Comparison of ENCODE assay signal across 12 cellular contexts in genomic region chr11:121503056-121503455, GRCh38.
"Had no signal": no experiment of that assay in that cellular context is flagged by ENCODE, and none has a peak within 500 bp of the region (broad histone marks: within the 10 kb centered on the region; RNA-seq: fewer than 3 reads in every experiment).

No MANE protein-coding gene starts in this region.

- H3K27me3 ChIP-seq: gastrocnemius medialis, heart left ventricle had no signal

- H3K27ac ChIP-seq: gastrocnemius medialis, lower lobe of right lung had no signal

- H3K4me1 ChIP-seq: gastrocnemius medialis, lower lobe of right lung had no signal

- H3K4me3 ChIP-seq: gastrocnemius medialis, heart left ventricle, lower lobe of right lung had no signal

- H3K9me3 ChIP-seq: lower lobe of right lung had no signal

- H3K4me1 Mint-ChIP-seq: activated CD8-positive, alpha-beta memory T cell treated with anti-CD3 and anti-CD28 coated beads, Interleukin-2, amount 10 ng/mL, durations not matched to agents 7 days and 5 days had no signal

- H3K27ac Mint-ChIP-seq: activated CD8-positive, alpha-beta memory T cell treated with anti-CD3 and anti-CD28 coated beads, Interleukin-2, amount 10 ng/mL, durations not matched to agents 7 days and 5 days; activated T-cell treated with anti-CD3 and anti-CD28 coated beads, Interleukin-2, amount 50 U/mL, for 24 hours; T-helper 2 cell treated with Interferon-gamma antibody and Interleukin-4, amounts not matched to agents 5 μg/mL and 100 μg/mL, for 36 hours had no signal

- H3K36me3 ChIP-seq: gastrocnemius medialis had no signal

- DNase-seq: activated CD8-positive, alpha-beta memory T cell treated with anti-CD3 and anti-CD28 coated beads, Interleukin-2, amount 10 ng/mL, durations not matched to agents 7 days and 5 days; activated gamma-delta T cell; activated T-cell treated with anti-CD3 and anti-CD28 coated beads, Interleukin-2, amount 50 U/mL, for 24 hours; anterior cingulate cortex; cerebellar nuclear complex; dermis blood vessel endothelial cell; gastrocnemius medialis; heart left ventricle; lower lobe of right lung; stimulated activated CD4-positive, alpha-beta T cell treated with anti-CD3 and anti-CD28 coated beads, Interleukin-1b, Interleukin-23, amount 100 ng/mL, for 48 hours had no signal

- ATAC-seq: activated CD4-positive, CD25-positive, alpha-beta regulatory T cell treated with anti-CD3 and anti-CD28 coated beads, Interleukin-2, amount 50 U/mL, for 24 hours; activated CD8-positive, alpha-beta memory T cell treated with anti-CD3 and anti-CD28 coated beads, Interleukin-2, amount 10 ng/mL, durations not matched to agents 7 days and 5 days; gastrocnemius medialis; heart left ventricle; lower lobe of right lung had no signal

- H3K4me3 Mint-ChIP-seq: activated CD8-positive, alpha-beta memory T cell treated with anti-CD3 and anti-CD28 coated beads, Interleukin-2, amount 10 ng/mL, durations not matched to agents 7 days and 5 days; activated T-cell treated with anti-CD3 and anti-CD28 coated beads, Interleukin-2, amount 50 U/mL, for 24 hours; T-helper 2 cell treated with Interferon-gamma antibody and Interleukin-4, amounts not matched to agents 5 μg/mL and 100 μg/mL, for 36 hours had no signal

- H3K27me3 Mint-ChIP-seq: activated CD8-positive, alpha-beta memory T cell treated with anti-CD3 and anti-CD28 coated beads, Interleukin-2, amount 10 ng/mL, durations not matched to agents 7 days and 5 days; activated T-cell treated with anti-CD3 and anti-CD28 coated beads, Interleukin-2, amount 50 U/mL, for 24 hours had no signal
